In the genomic region with DNA sequence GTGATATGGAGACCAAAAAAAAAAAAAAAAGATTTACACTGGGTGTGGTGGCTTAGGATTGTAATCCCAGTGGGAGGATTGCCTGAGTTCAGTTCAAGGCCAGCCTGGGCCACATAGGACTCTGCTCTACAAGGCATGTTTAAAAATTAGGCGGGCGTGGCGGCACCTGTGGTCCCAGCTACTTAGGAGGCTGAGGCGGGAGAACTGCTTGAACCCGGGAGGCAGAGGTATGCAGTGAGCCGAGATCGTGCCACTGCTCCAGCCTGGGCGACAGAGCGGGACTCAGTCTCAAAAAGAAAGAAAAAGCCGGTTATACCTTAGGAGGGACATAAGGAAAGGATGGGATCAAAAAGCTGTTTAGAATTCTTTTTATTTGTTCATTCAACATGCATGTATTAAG, we compare ENCODE assay signal across 8 cellular contexts. TPM values are rescaled to one million over a fixed set of nuclear protein-coding genes. Genes with fewer than 3 reads are reported as not detected.
DNase-seq lines count a peak whose midpoint lies in the region; ATAC-seq, FAIRE-seq and TF ChIP-seq lines count a peak whose summit lies in the region.

No MANE protein-coding gene starts in this region.

- TF ChIP-seq EP300 in H1 (IDR thresholded peaks at IDR 0.05; ENCODE audit: borderline replicate concordance in 1 of 2, low read depth in 2 of 2, low read length in 2 of 2), result no peak

- BruUV-seq in IMR-90 (replicated peaks; lab: Mats Ljungman, UMichigan), result no TSS peak

- H3K27ac ChIP-seq in BLaER1 (no peak overlapping the region), IMR-90 (ENCODE audit: insufficient read depth, low read length) (no peak overlapping the region), H1 (ENCODE audit: low read depth, low read length) (no peak overlapping the region)

- peaks cover 16% of the 10 kb centered on the region for H3K9me3 ChIP-seq in BLaER1
- no peaks in the 10 kb centered on the region for H3K9me3 ChIP-seq in IMR-90 (ENCODE audit: control insufficient read depth, insufficient read depth, low read length)
- H3K9me3 ChIP-seq in H1 (ENCODE audit: insufficient read depth in 2 of 2, low read depth in 1 of 2, low read length in 1 of 2), result peaks cover 0 to 5% of the 10 kb centered on the region in 2 experiments; a peak in 1 of 4 replicates

- H3K4me2 ChIP-seq in BLaER1 (peak overlapping the region; percentile 29), IMR-90 (ENCODE audit: low read depth, low read length) (peak overlapping the region; percentile 93), H1 (ENCODE audit: insufficient read depth in 1 of 2, low read depth in 2 of 2, low read length in 2 of 2) (peak overlapping the region; percentile 53 to 85)

- H3K18ac ChIP-seq in IMR-90 (ENCODE audit: low read depth, low read length) (no peak overlapping the region), H1 (ENCODE audit: extremely low read depth, low read length) (no peak overlapping the region)

- peak overlapping the region; percentile 39 for H3K27ac Mint-ChIP-seq in neural crest cell (ENCODE audit: unreplicated experiment)

- 89% methylated on average over 5 of the region's 10 CpGs; no CpG with 5 or more reads in 1 of the 2 experiments for WGBS in IMR-90 (ENCODE audit: extremely low coverage in 2 of 2, insufficient read length in 1 of 2), 2 experiments
- WGBS in H1 (ENCODE audit: extremely low coverage in 1 of 2, insufficient coverage in 1 of 2, insufficient read length in 1 of 2, insufficient replicate concordance in 2 of 2, low coverage in 1 of 2, low lambda C conversion rate in 2 of 2, missing lambda C conversion rate in 1 of 2), 2 experiments, result 77% methylated on average over 10 of the region's 10 CpGs; no CpG with 5 or more reads in 1 of the 2 experiments

- H2AK9ac ChIP-seq in IMR-90 (replicated peaks; ENCODE audit: low read depth, low read length, poor library complexity), result no peak overlapping the region

- dilution Hi-C loops in IMR-90 (cut with HindIII; ENCODE audit: low sequenced_read_pairs, unreplicated experiment), result no loop called here

- peak overlapping the region; percentile 93 for H3K23ac ChIP-seq in IMR-90 (ENCODE audit: low read depth, low read length)
- H3K23ac ChIP-seq in H1 (ENCODE audit: insufficient read length), result no peak overlapping the region

- H3K4ac ChIP-seq in IMR-90 (ENCODE audit: low read depth, low read length), result 0 out of 2 replicates have a peak overlapping the region, but pooled peaks have one; percentile 62
- no peak overlapping the region for H3K4ac ChIP-seq in H1 (replicated peaks; ENCODE audit: insufficient read length, low read depth, low read length)

- 0 out of 2 replicates have a peak overlapping the region, but pooled peaks have one; percentile 36 for H3K4me3 ChIP-seq in BLaER1
- peak overlapping the region; percentile 70; the same call in 1 of the 2 replicates for H3K4me3 ChIP-seq in IMR-90 (ENCODE audit: insufficient read depth, low read depth, low read length)
- peak overlapping the region; percentile 23 to 70 (median 63); a peak in 6 of 8 replicates for H3K4me3 ChIP-seq in H1 (ENCODE audit: extremely low read depth in 1 of 4, insufficient read depth in 2 of 4, low read depth in 3 of 4, low read length in 4 of 4)

- no peak overlapping the region for H2BK20ac ChIP-seq in IMR-90 (ENCODE audit: low read depth, low read length)
- no peak overlapping the region for H2BK20ac ChIP-seq in H1 (ENCODE audit: low read length)

- no peaks in the 10 kb centered on the region for H3K79me2 ChIP-seq in H1 (ENCODE audit: control insufficient read depth in 1 of 2, insufficient read depth in 2 of 2, low read length in 2 of 2)

- H3K36me3 ChIP-seq in BLaER1, result peaks cover 38% of the 10 kb centered on the region
- H3K36me3 ChIP-seq in IMR-90 (ENCODE audit: control insufficient read depth, insufficient read depth, low read length), result peaks cover 6% of the 10 kb centered on the region
- no peaks in the 10 kb centered on the region for H3K36me3 ChIP-seq in H1 (ENCODE audit: control insufficient read depth in 2 of 4, insufficient read depth in 4 of 4, low read length in 3 of 4)

- H4K8ac ChIP-seq in IMR-90 (ENCODE audit: low read depth in 2 of 2, low read length in 2 of 2), result peak overlapping the region; percentile 56 to 63; a peak in 1 of 4 replicates
- H4K8ac ChIP-seq in H1 (ENCODE audit: extremely low read depth, insufficient read depth, low read length), result no peak overlapping the region

- H2AK5ac ChIP-seq in IMR-90 (ENCODE audit: low read depth, low read length) (no peak overlapping the region), H1 (ENCODE audit: low read depth, low read length) (no peak overlapping the region)

- H4K20me1 ChIP-seq in BLaER1, result no peaks in the 10 kb centered on the region
- H4K20me1 ChIP-seq in IMR-90 (ENCODE audit: insufficient read depth, low read length), result no peaks in the 10 kb centered on the region
- peaks cover 0 to 5% of the 10 kb centered on the region in 2 experiments for H4K20me1 ChIP-seq in H1 (replicated peaks in 1 of 2; ENCODE audit: control insufficient read depth in 1 of 2, insufficient read depth in 2 of 2, low read length in 2 of 2)

- peak overlapping the region; percentile 97 for H2AFZ ChIP-seq in IMR-90 (replicated peaks; ENCODE audit: low read length, poor library complexity)
- peak overlapping the region; percentile 81 for H2AFZ ChIP-seq in H1 (ENCODE audit: low read length)

- intact Hi-C loops in IMR-90 (cut with micrococcal nuclease), result no loop called here

- H4K5ac ChIP-seq in IMR-90 (ENCODE audit: low read depth, low read length) (no peak overlapping the region), H1 (ENCODE audit: insufficient read length, low read depth, low read length) (no peak overlapping the region)

- H3K4me1 Mint-ChIP-seq in neural crest cell, result peaks cover 17% of the 10 kb centered on the region

- no peaks in the 10 kb centered on the region for H3K27me3 Mint-ChIP-seq in neural crest cell (ENCODE audit: low read depth)

- H2BK5ac ChIP-seq in IMR-90 (ENCODE audit: low read depth, low read length, poor library complexity, severe bottlenecking), result no peak overlapping the region
- H2BK5ac ChIP-seq in H1 (ENCODE audit: low read depth, low read length), result no peak overlapping the region

- H3K79me1 ChIP-seq in IMR-90 (ENCODE audit: low read depth in 1 of 2, low read length in 2 of 2) (peaks cover 3 to 4% of the 10 kb centered on the region in 2 experiments; a peak in 1 of 4 replicates), H1 (ENCODE audit: low read depth, low read length) (no peaks in the 10 kb centered on the region)

- no peak overlapping the region for H2BK15ac ChIP-seq in IMR-90 (ENCODE audit: low read depth, low read length)
- H2BK15ac ChIP-seq in H1 (ENCODE audit: low read length), result no peak overlapping the region

- peaks cover 6% of the 10 kb centered on the region; the same call in 1 of the 2 replicates for H3K23me2 ChIP-seq in H1 (ENCODE audit: low read depth, low read length)

- H2BK120ac ChIP-seq in IMR-90 (ENCODE audit: low read depth, low read length) (no peak overlapping the region), H1 (replicated peaks; ENCODE audit: low read depth, low read length) (no peak overlapping the region)

- no peaks in the 10 kb centered on the region for H3K9me3 Mint-ChIP-seq in neural crest cell

- H3K4me1 ChIP-seq in BLaER1 (peaks cover 9% of the 10 kb centered on the region; the same call in 1 of the 2 replicates), IMR-90 (ENCODE audit: control insufficient read depth, insufficient read depth, low read length) (no peaks in the 10 kb centered on the region; the same call in 1 of the 2 replicates), H1 (replicated peaks in 1 of 4; ENCODE audit: control insufficient read depth in 3 of 4, insufficient read depth in 4 of 4, low read length in 3 of 4) (peaks cover 0 to 3% (median 0%) of the 10 kb centered on the region in 4 experiments; a peak in 2 of 7 replicates)

- H3K9me1 ChIP-seq in IMR-90 (ENCODE audit: insufficient read depth, low read length), result no peaks in the 10 kb centered on the region

- no peak overlapping the region for H2BK12ac ChIP-seq in H1 (ENCODE audit: low read depth, low read length)

- TF ChIP-seq POLR2A in IMR-90 (IDR thresholded peaks at IDR 0.05; ENCODE audit: low read depth, low read length) (no peak), H1 (IDR thresholded peaks at IDR 0.05; ENCODE audit: control extremely low read depth in 1 of 2, low read depth in 2 of 2, low read length in 2 of 2) (no peak)

- POLR2A ChIA-PET in IMR-90 (lab: Charles Lee; ENCODE audit: unreplicated experiment), result no interaction called here
- POLR2A ChIA-PET in H1 (lab: Charles Lee; ENCODE audit: partially characterized antibody), result interaction anchor here (0.7 to 2.3 kb wide), 5 partner anchors 10 to 127 kb away, joined by 3 to 6 read pairs (median 4); a partner anchor contains a TSS

- no peak for FAIRE-seq in H1 (lab: Jason Lieb, UNC)

- DNase-seq in IMR-90 (no peak), H1 (ENCODE audit: low read depth in 1 of 2, low spot score in 2 of 2) (no peak), neural crest cell (ENCODE audit: low read depth, low spot score) (no peak), HuH-7 (ENCODE audit: low spot score) (no peak), NCI-H524 treated with DMSO at 0.1 percent for 48 hours (lab: John Stamatoyannopoulos, UW) (no peak), GOT3 (lab: John Stamatoyannopoulos, UW) (no peak)

- no peak overlapping the region for H3K9ac ChIP-seq in BLaER1
- H3K9ac ChIP-seq in IMR-90 (ENCODE audit: low read depth, low read length), result peak overlapping the region; percentile 60; the same call in 1 of the 2 replicates
- H3K9ac ChIP-seq in H1 (replicated peaks in 1 of 4; ENCODE audit: extremely low read depth in 1 of 4, low read depth in 3 of 4, low read length in 3 of 4), result no peak overlapping the region; a peak in 1 of 7 replicates

- in situ Hi-C loops in IMR-90 (cut with MboI; ENCODE audit: low sequenced_read_pairs), result no loop called here

- no peak for TF ChIP-seq CTCF in IMR-90 (conservative IDR thresholded peaks at IDR 0.05; ENCODE audit: low read depth, low read length)
- TF ChIP-seq CTCF in H1 (IDR thresholded peaks at IDR 0.05; ENCODE audit: control extremely low read depth in 1 of 3, insufficient read depth in 1 of 3, low read depth in 1 of 3, low read length in 3 of 3), result no peak
- TF ChIP-seq CTCF in neural crest cell (conservative IDR thresholded peaks at IDR 0.05), result no peak

- no peak for ATAC-seq in IMR-90 (ENCODE audit: low read depth)
- ATAC-seq in GM21576 (IDR thresholded peaks at IDR 0.05; ENCODE audit: unreplicated experiment), result no peak

- peak overlapping the region; percentile 80 for H3K4me3 Mint-ChIP-seq in neural crest cell

- CTCF ChIA-PET in IMR-90 (lab: Yijun Ruan, JAX) (interaction anchor here (1.2 to 1.6 kb wide), 2 partner anchors 11 to 146 kb away, joined by 3 to 4 read pairs; no protein-coding TSS in a partner anchor), H1 (lab: Charles Lee; ENCODE audit: partially characterized antibody) (interaction anchor here (0.7 kb wide), 1 partner anchor 67 kb away, joined by 3 read pairs; no protein-coding TSS in a partner anchor)

- H4K91ac ChIP-seq in IMR-90 (ENCODE audit: insufficient read depth, low read depth, low read length) (no peak overlapping the region), H1 (replicated peaks; ENCODE audit: insufficient read length, low read length) (no peak overlapping the region)

- TF ChIP-seq RAD21 in IMR-90 (IDR thresholded peaks at IDR 0.05; ENCODE audit: low read length) (no peak), H1 (IDR thresholded peaks at IDR 0.05 in 1 of 2, conservative IDR thresholded peaks at IDR 0.05 in 1 of 2; ENCODE audit: low read depth in 2 of 2, low read length in 2 of 2) (no peak)

- H3K27me3 ChIP-seq in BLaER1, result no peaks in the 10 kb centered on the region
- no peaks in the 10 kb centered on the region for H3K27me3 ChIP-seq in IMR-90 (ENCODE audit: control insufficient read depth, insufficient read depth, low read length)
- peaks cover 9 to 18% (median 11%) of the 10 kb centered on the region in 4 experiments for H3K27me3 ChIP-seq in H1 (replicated peaks in 1 of 4; ENCODE audit: control insufficient read depth in 3 of 4, extremely low read depth in 1 of 4, insufficient read depth in 3 of 4, low read length in 3 of 4)

- H3K56ac ChIP-seq in IMR-90 (ENCODE audit: extremely low read depth, insufficient read depth, low read length), result no peak overlapping the region
- H3K56ac ChIP-seq in H1 (replicated peaks; ENCODE audit: insufficient read length, low read depth, low read length), result no peak overlapping the region

- H3K36me3 Mint-ChIP-seq in neural crest cell (ENCODE audit: low read depth), result peaks cover 5% of the 10 kb centered on the region

- H3K14ac ChIP-seq in IMR-90 (replicated peaks; ENCODE audit: low read depth, low read length) (peak overlapping the region; percentile 83; the same call in 1 of the 2 replicates), H1 (ENCODE audit: insufficient read length) (no peak overlapping the region)

RNA-seq across cellular contexts. Expression of a gene that starts 0.7 kb away (rescaled TPM):
- total RNA-seq in IMR-90 (2012; rRNA removed) (not detected in 2 replicates), neural crest cell (1.1 and 1.3 TPM in 2 replicates)
- polyA plus RNA-seq in IMR-90 (2012; rRNA removed) (not detected in 2 replicates), H1 (2011; rRNA removed) (0.09 and 0.12 TPM in 2 replicates)
- polyA plus RNA-seq in IMR-90 (2012; cell fraction: cytosol; rRNA removed), result 0.03 TPM in 1 of 2 replicates, not detected in the other
- 0.18 TPM in 1 of 2 replicates, not detected in the other for polyA plus RNA-seq in IMR-90 (2012; cell fraction: nucleus; rRNA removed; ENCODE audit: low replicate concordance)
- 0.27 and 0.35 TPM in 2 replicates for total RNA-seq in H1 (2021; fragmentation: NEBNext Ultra II Directional; extraction: Animal tissue kit (Norgen Biotek cat#: 25700))
- polyA plus RNA-seq in H1 (2011; cell fraction: cytosol; rRNA removed), result 0.12 TPM
- 0.06 TPM for polyA plus RNA-seq in H1 (2011; cell fraction: nucleus; rRNA removed)
- polyA plus RNA-seq in H1 (2012, experiment 1 of 2), result 0.25 to 0.56 TPM (median 0.54 TPM) in 3 of 4 replicates, not detected in the other
- not detected for polyA plus RNA-seq in H1 (2012, experiment 2 of 2)
- polyA plus RNA-seq in H1 (2013, experiment 1 of 2), result 0.22 TPM
- 0.07 TPM for polyA plus RNA-seq in H1 (2013, experiment 2 of 2)
- polyA minus RNA-seq in H1 (2011; rRNA and poly(A)+ RNA removed), result not detected in 2 replicates
- polyA minus RNA-seq in H1 (2011; cell fraction: cytosol; rRNA and poly(A)+ RNA removed), result 0.95 TPM
- 0.30 TPM for polyA minus RNA-seq in H1 (2011; cell fraction: nucleus; rRNA and poly(A)+ RNA removed)

RNA-seq across cellular contexts. Expression of a gene that starts 58.3 kb away (rescaled TPM):
- 111 and 271 TPM in 2 replicates for total RNA-seq in IMR-90 (2012; rRNA removed)
- 20.4 and 37.7 TPM in 2 replicates for polyA plus RNA-seq in IMR-90 (2012; rRNA removed)
- 9.2 and 10.0 TPM in 2 replicates for polyA plus RNA-seq in IMR-90 (2012; cell fraction: cytosol; rRNA removed)
- 4.0 and 16.3 TPM in 2 replicates for polyA plus RNA-seq in IMR-90 (2012; cell fraction: nucleus; rRNA removed; ENCODE audit: low replicate concordance)
- total RNA-seq in H1 (2021; fragmentation: NEBNext Ultra II Directional; extraction: Animal tissue kit (Norgen Biotek cat#: 25700)), result 158 and 165 TPM in 2 replicates
- polyA plus RNA-seq in H1 (2011; rRNA removed), result 15.5 and 30.7 TPM in 2 replicates
- 39.4 TPM for polyA plus RNA-seq in H1 (2011; cell fraction: cytosol; rRNA removed)
- 15.2 TPM for polyA plus RNA-seq in H1 (2011; cell fraction: nucleus; rRNA removed)
- polyA plus RNA-seq in H1 (2012, experiment 1 of 2), result 52.1 to 65.4 TPM (median 59.4 TPM) in 4 replicates
- polyA plus RNA-seq in H1 (2012, experiment 2 of 2), result 6.3 TPM
- 49.2 TPM for polyA plus RNA-seq in H1 (2013, experiment 1 of 2)
- 45.6 TPM for polyA plus RNA-seq in H1 (2013, experiment 2 of 2)
- 56.7 and 80.9 TPM in 2 replicates for polyA minus RNA-seq in H1 (2011; rRNA and poly(A)+ RNA removed)
- 131 TPM for polyA minus RNA-seq in H1 (2011; cell fraction: cytosol; rRNA and poly(A)+ RNA removed)
- polyA minus RNA-seq in H1 (2011; cell fraction: nucleus; rRNA and poly(A)+ RNA removed), result 41.1 TPM
- total RNA-seq in neural crest cell, result 163 and 176 TPM in 2 replicates

Comparison
In these comparisons a context has a peak if more than half of its experiments do, and no peak if none do; other contexts are left out.
1. H3K4me2 ChIP-seq: peak in every context shown above with its lines; median percentile 93 in IMR-90; 69 in H1; 29 in BLaER1.